In genomic region chr10:103584216-103585010, GRCh38 we compare ENCODE assay signal across 8 cellular contexts.
DNase-seq lines count a peak whose midpoint lies in the region; ATAC-seq, FAIRE-seq and TF ChIP-seq lines count a peak whose summit lies in the region.

No MANE protein-coding gene starts in this region.

- peak overlapping the region; percentile 20 to 49 (median 32) for H3K4me3 ChIP-seq in gastrocnemius medialis

- intact Hi-C loops in gastrocnemius medialis (cut with DNase I; ENCODE audit: low total_unique reads) = no loop called here

- no peaks in the 10 kb centered on the region for H3K36me3 ChIP-seq in gastrocnemius medialis

- ATAC-seq in gastrocnemius medialis (no peak), GM21526 (IDR thresholded peaks at IDR 0.05; ENCODE audit: low FRiP score, unreplicated experiment) (no peak)

- no peak overlapping the region for H3K27ac ChIP-seq in gastrocnemius medialis

- FAIRE-seq in GM19239 (lab: Jason Lieb, UNC) = no peak

- peaks cover 32 to 48% of the 10 kb centered on the region in 2 donors for H3K4me1 ChIP-seq in gastrocnemius medialis

- TF ChIP-seq CTCF in gastrocnemius medialis (IDR thresholded peaks at IDR 0.05 in 4 of 5, conservative IDR thresholded peaks at IDR 0.05 in 1 of 5) = no peak

- no peaks in the 10 kb centered on the region for H3K27me3 ChIP-seq in gastrocnemius medialis

- DNase-seq in GM19239 (ENCODE audit: insufficient read length, low spot score) = peak; percentile 43
- DNase-seq in activated CD4-positive, alpha-beta T cell treated with anti-CD3 and anti-CD28 coated beads, Interleukin-2, amount 50 U/mL, for 1 hour = peak; percentile 68
- DNase-seq in erythroblast (lab: John Stamatoyannopoulos, UW) = peak; percentile 37 to 59
- DNase-seq in gastrocnemius medialis = no peak
- DNase-seq in NCI-H226 = no peak
- no peak for DNase-seq in H4 (ENCODE audit: low spot score)
- no peak for DNase-seq in SW480 (ENCODE audit: low spot score)

- H3K9me3 ChIP-seq in gastrocnemius medialis = no peaks in the 10 kb centered on the region

- TF ChIP-seq POLR2A in erythroblast (IDR thresholded peaks at IDR 0.05; ENCODE audit: low read length) (peak; percentile 43), gastrocnemius medialis (IDR thresholded peaks at IDR 0.05) (no peak)

- in situ Hi-C loops in gastrocnemius medialis (cut with MboI; ENCODE audit: low sequenced_read_pairs in 4 of 4) = loop anchor here in 2 of 4 donors (25.0 kb wide), 2 partner anchors 172 to 278 kb away; partner anchors contain the start of gene SH3PXD2A (in 1 of the 2)

Comparison
In these comparisons a context has a peak if more than half of its experiments do, and no peak if none do; other contexts are left out.
1. DNase-seq: peak in GM19239 (single experiment), activated CD4-positive, alpha-beta T cell treated with anti-CD3 and anti-CD28 coated beads, Interleukin-2, amount 50 U/mL, for 1 hour (single experiment) and erythroblast (2 of 2); none in gastrocnemius medialis (0 of 2), NCI-H226 (single experiment), H4 (single experiment) and SW480 (single experiment).